8 cellular contexts compared by ENCODE assay signal in genomic region chr5:143395638-143396352, GRCh38. TPM values are rescaled to one million over a fixed set of nuclear protein-coding genes. Genes with fewer than 3 reads are reported as not detected.
DNase-seq lines count a peak whose midpoint lies in the region; ATAC-seq, FAIRE-seq and TF ChIP-seq lines count a peak whose summit lies in the region.

No MANE protein-coding gene starts in this region.

- WGBS in liver = 44% methylated on average over 2 of the region's 2 CpGs

- H3K36me3 ChIP-seq in liver (ENCODE audit: control insufficient read depth in 4 of 4, insufficient read depth in 3 of 4, low read depth in 1 of 4, low read length in 3 of 4) = peaks cover 0 to 3% (median 0%) of the 10 kb centered on the region in 4 donors

- TF ChIP-seq CTCF in GM12864 (IDR thresholded peaks at IDR 0.05; ENCODE audit: low read depth, low read length, missing control alignments) (no peak), liver (IDR thresholded peaks at IDR 0.05; ENCODE audit: low read depth, low read length, missing input control) (no peak)

- peaks cover 40% of the 10 kb centered on the region for H3K4me1 Mint-ChIP-seq in T-helper 17 cell

- DNase-seq in GM12864 (ENCODE audit: low read depth) = no peak
- no peak for DNase-seq in H54 (ENCODE audit: insufficient read length, low spot score)
- DNase-seq in T-helper 17 cell = no peak
- DNase-seq in glomerular visceral epithelial cell (ENCODE audit: extremely low spot score) = no peak
- DNase-seq in NCI-H345 treated with DMSO at 0.1 percent for 48 hours (lab: John Stamatoyannopoulos, UW; ENCODE audit: unreplicated experiment) = no peak
- DNase-seq in NCI-H2081 treated with DMSO at 0.1 percent for 48 hours (lab: John Stamatoyannopoulos, UW) = no peak
- DNase-seq in SIG-M5 treated with dmso at 0.1 percent for 504 hours (lab: John Stamatoyannopoulos, UW; ENCODE audit: unreplicated experiment) = no peak

- no peaks in the 10 kb centered on the region for H3K27me3 ChIP-seq in liver (ENCODE audit: control insufficient read depth in 4 of 4, insufficient read depth in 4 of 4, low read length in 3 of 4)

- H3K9me3 ChIP-seq in T-helper 17 cell (ENCODE audit: control insufficient read depth, low read length, poor library complexity, severe bottlenecking) = no peaks in the 10 kb centered on the region
- no peaks in the 10 kb centered on the region for H3K9me3 ChIP-seq in liver (ENCODE audit: control insufficient read depth in 4 of 4, low read length in 3 of 4)

- peaks cover 10 to 90% (median 47%) of the 10 kb centered on the region in 4 donors for H3K4me1 ChIP-seq in liver (ENCODE audit: control insufficient read depth in 4 of 4, insufficient read depth in 4 of 4, low read length in 3 of 4)

- H3K4me3 ChIP-seq in GM12864 (ENCODE audit: low read depth, low read length) (peak overlapping the region; percentile 97), liver (ENCODE audit: low read depth in 1 of 3, low read length in 3 of 3) (no peak overlapping the region)

- TF ChIP-seq RAD21 in liver (IDR thresholded peaks at IDR 0.05) = no peak

- FAIRE-seq in H54 (lab: Jason Lieb, UNC) = peak; percentile 52

- no peak for ATAC-seq in T-helper 17 cell

- H3K27ac ChIP-seq in liver (ENCODE audit: low read depth in 1 of 2, low read length in 2 of 2) = peak overlapping the region in 1 of 2 donors; percentile 3

- peak overlapping the region; percentile 67 for H3K27ac Mint-ChIP-seq in T-helper 17 cell

- H3K36me3 Mint-ChIP-seq in T-helper 17 cell (ENCODE audit: low read depth) = no peaks in the 10 kb centered on the region

- no peak for TF ChIP-seq POLR2A in H54 (IDR thresholded peaks at IDR 0.05; ENCODE audit: low read depth, low read length)

- H3K27me3 Mint-ChIP-seq in T-helper 17 cell = no peaks in the 10 kb centered on the region

- peak overlapping the region; percentile 84 for H3K4me3 Mint-ChIP-seq in T-helper 17 cell

- H3K9ac ChIP-seq in liver (ENCODE audit: low read depth in 1 of 2, low read length in 2 of 2) = peak overlapping the region; percentile 4 to 35

TF ChIP-seq in liver, 16 proteins besides CTCF, POLR2A, EP300 and RAD21:
- TF ChIP-seq EGR1 (IDR thresholded peaks at IDR 0.05; ENCODE audit: low read depth in 2 of 2) (no peak), ATF3 (IDR thresholded peaks at IDR 0.05) (no peak), FOXA1 (IDR thresholded peaks at IDR 0.05) (no peak), HNF4G (IDR thresholded peaks at IDR 0.05) (no peak), FOXA2 (IDR thresholded peaks at IDR 0.05) (no peak), NR2F2 (IDR thresholded peaks at IDR 0.05) (no peak), YY1 (IDR thresholded peaks at IDR 0.05) (no peak), SP1 (IDR thresholded peaks at IDR 0.05) (no peak), RXRA (IDR thresholded peaks at IDR 0.05) (no peak)
- TF ChIP-seq, protein P1, sequence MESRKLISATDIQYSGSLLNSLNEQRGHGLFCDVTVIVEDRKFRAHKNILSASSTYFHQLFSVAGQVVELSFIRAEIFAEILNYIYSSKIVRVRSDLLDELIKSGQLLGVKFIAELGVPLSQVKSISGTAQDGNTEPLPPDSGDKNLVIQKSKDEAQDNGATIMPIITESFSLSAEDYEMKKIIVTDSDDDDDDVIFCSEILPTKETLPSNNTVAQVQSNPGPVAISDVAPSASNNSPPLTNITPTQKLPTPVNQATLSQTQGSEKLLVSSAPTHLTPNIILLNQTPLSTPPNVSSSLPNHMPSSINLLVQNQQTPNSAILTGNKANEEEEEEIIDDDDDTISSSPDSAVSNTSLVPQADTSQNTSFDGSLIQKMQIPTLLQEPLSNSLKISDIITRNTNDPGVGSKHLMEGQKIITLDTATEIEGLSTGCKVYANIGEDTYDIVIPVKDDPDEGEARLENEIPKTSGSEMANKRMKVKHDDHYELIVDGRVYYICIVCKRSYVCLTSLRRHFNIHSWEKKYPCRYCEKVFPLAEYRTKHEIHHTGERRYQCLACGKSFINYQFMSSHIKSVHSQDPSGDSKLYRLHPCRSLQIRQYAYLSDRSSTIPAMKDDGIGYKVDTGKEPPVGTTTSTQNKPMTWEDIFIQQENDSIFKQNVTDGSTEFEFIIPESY (IDR thresholded peaks at IDR 0.05) = no peak
- TF ChIP-seq, protein P2, sequence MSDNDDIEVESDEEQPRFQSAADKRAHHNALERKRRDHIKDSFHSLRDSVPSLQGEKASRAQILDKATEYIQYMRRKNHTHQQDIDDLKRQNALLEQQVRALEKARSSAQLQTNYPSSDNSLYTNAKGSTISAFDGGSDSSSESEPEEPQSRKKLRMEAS (IDR thresholded peaks at IDR 0.05) = no peak
- TF ChIP-seq, protein P3, sequence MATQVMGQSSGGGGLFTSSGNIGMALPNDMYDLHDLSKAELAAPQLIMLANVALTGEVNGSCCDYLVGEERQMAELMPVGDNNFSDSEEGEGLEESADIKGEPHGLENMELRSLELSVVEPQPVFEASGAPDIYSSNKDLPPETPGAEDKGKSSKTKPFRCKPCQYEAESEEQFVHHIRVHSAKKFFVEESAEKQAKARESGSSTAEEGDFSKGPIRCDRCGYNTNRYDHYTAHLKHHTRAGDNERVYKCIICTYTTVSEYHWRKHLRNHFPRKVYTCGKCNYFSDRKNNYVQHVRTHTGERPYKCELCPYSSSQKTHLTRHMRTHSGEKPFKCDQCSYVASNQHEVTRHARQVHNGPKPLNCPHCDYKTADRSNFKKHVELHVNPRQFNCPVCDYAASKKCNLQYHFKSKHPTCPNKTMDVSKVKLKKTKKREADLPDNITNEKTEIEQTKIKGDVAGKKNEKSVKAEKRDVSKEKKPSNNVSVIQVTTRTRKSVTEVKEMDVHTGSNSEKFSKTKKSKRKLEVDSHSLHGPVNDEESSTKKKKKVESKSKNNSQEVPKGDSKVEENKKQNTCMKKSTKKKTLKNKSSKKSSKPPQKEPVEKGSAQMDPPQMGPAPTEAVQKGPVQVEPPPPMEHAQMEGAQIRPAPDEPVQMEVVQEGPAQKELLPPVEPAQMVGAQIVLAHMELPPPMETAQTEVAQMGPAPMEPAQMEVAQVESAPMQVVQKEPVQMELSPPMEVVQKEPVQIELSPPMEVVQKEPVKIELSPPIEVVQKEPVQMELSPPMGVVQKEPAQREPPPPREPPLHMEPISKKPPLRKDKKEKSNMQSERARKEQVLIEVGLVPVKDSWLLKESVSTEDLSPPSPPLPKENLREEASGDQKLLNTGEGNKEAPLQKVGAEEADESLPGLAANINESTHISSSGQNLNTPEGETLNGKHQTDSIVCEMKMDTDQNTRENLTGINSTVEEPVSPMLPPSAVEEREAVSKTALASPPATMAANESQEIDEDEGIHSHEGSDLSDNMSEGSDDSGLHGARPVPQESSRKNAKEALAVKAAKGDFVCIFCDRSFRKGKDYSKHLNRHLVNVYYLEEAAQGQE (IDR thresholded peaks at IDR 0.05) = no peak

RNA-seq across cellular contexts. Expression of gene NR3C1, which starts 7.7 kb away (rescaled TPM):
- total RNA-seq in T-helper 17 cell (100 to 1,000 TPM; 118 to 133 TPM), liver (10 to 100 TPM; 27.3 to 36.4 TPM)
- 10 to 100 TPM; 24.5 to 30.7 TPM for polyA plus RNA-seq in liver
